Comparison of ENCODE assay signal across 9 cellular contexts in genomic region chr1:67431869-67432578, GRCh38. TPM values are rescaled to one million over a fixed set of nuclear protein-coding genes. Genes with fewer than 3 reads are reported as not detected.
DNase-seq lines count a peak whose midpoint lies in the region; ATAC-seq, FAIRE-seq and TF ChIP-seq lines count a peak whose summit lies in the region.
"Had no signal": no experiment of that assay in that cellular context is flagged by ENCODE, and none has a peak within 500 bp of the region (broad histone marks: within the 10 kb centered on the region; RNA-seq: fewer than 3 reads in every experiment).

No MANE protein-coding gene starts in this region.

- peaks cover 27% of the 10 kb centered on the region for H3K36me3 Mint-ChIP-seq in dendritic cell treated with granulocyte-macrophage colony-stimulating factor and Interleukin-4, amounts not matched to agents 40 ng/mL and 50 ng/mL, for 4 days (ENCODE audit: low read depth)

- DNase-seq in GM18507 (ENCODE audit: extremely low spot score, insufficient read length, low read depth) (no peak), NB4 (ENCODE audit: low read depth) (peak; percentile 57)

- no peaks in the 10 kb centered on the region for H3K27me3 Mint-ChIP-seq in dendritic cell treated with granulocyte-macrophage colony-stimulating factor and Interleukin-4, amounts not matched to agents 40 ng/mL and 50 ng/mL, for 4 days

- H3K79me2 ChIP-seq in parathyroid adenoma, result peaks cover 17% of the 10 kb centered on the region

- peaks cover 51% of the 10 kb centered on the region for H3K4me1 Mint-ChIP-seq in dendritic cell treated with granulocyte-macrophage colony-stimulating factor and Interleukin-4, amounts not matched to agents 40 ng/mL and 50 ng/mL, for 4 days (ENCODE audit: low read depth)

- ATAC-seq in HG02973 (IDR thresholded peaks at IDR 0.05; ENCODE audit: unreplicated experiment) (no peak), esophagus mucosa (no peak), HG03045 (IDR thresholded peaks at IDR 0.05; ENCODE audit: unreplicated experiment) (no peak), HG03439 (IDR thresholded peaks at IDR 0.05; ENCODE audit: unreplicated experiment) (no peak)

- H3K9me3 Mint-ChIP-seq in dendritic cell treated with granulocyte-macrophage colony-stimulating factor and Interleukin-4, amounts not matched to agents 40 ng/mL and 50 ng/mL, for 4 days, result no peaks in the 10 kb centered on the region

- peaks cover 3% of the 10 kb centered on the region for H3K4me1 ChIP-seq in parathyroid adenoma

- peak overlapping the region; percentile 89 for H2AFZ ChIP-seq in parathyroid adenoma

- H3K27ac Mint-ChIP-seq in dendritic cell treated with granulocyte-macrophage colony-stimulating factor and Interleukin-4, amounts not matched to agents 40 ng/mL and 50 ng/mL, for 4 days, result peak overlapping the region; percentile 4

- H3K4me2 ChIP-seq in parathyroid adenoma (ENCODE audit: low read length), result peak overlapping the region; percentile 83

- H3K4me3 Mint-ChIP-seq in dendritic cell treated with granulocyte-macrophage colony-stimulating factor and Interleukin-4, amounts not matched to agents 40 ng/mL and 50 ng/mL, for 4 days, result no peak overlapping the region

- TF ChIP-seq POLR2A in NB4 (IDR thresholded peaks at IDR 0.05; ENCODE audit: extremely low read depth, insufficient read length), result no peak

- H3K9me3 ChIP-seq in parathyroid adenoma (ENCODE audit: control insufficient read depth, low read length), result no peaks in the 10 kb centered on the region

- H3K27ac ChIP-seq in parathyroid adenoma, result peak overlapping the region; percentile 97

- FAIRE-seq in GM18507 (lab: Jason Lieb, UNC), result peak; percentile 33
- FAIRE-seq: TTC549 had no signal

- no peaks in the 10 kb centered on the region for H3K27me3 ChIP-seq in parathyroid adenoma (ENCODE audit: control insufficient read depth, insufficient read depth, low read length)

- intact Hi-C loops in dendritic cell treated with granulocyte-macrophage colony-stimulating factor and Interleukin-4, amounts not matched to agents 40 ng/mL and 50 ng/mL, for 4 days (cut with micrococcal nuclease), result loop anchor here (2.0 to 10.0 kb wide), 3 partner anchors 250 to 501 kb away; partner anchors contain the start of gene SLC35D1

- peak overlapping the region; percentile 84 for H3K4me3 ChIP-seq in NB4 (ENCODE audit: low read depth, low read length)
- H3K4me3 ChIP-seq in parathyroid adenoma (ENCODE audit: low read depth, low read length), result peak overlapping the region; percentile 98

- no peak overlapping the region for H3K9ac ChIP-seq in parathyroid adenoma

- TF ChIP-seq CTCF in NB4 (IDR thresholded peaks at IDR 0.05; ENCODE audit: low read depth, low read length) (no peak), parathyroid adenoma (IDR thresholded peaks at IDR 0.05) (no peak)

- H3K36me3 ChIP-seq in parathyroid adenoma (ENCODE audit: control insufficient read depth, insufficient read depth, low read length), result peaks cover 3% of the 10 kb centered on the region

RNA-seq across cellular contexts. Expression of gene SERBP1, which starts 1.8 kb away (rescaled TPM):
- 225 TPM for total RNA-seq in esophagus mucosa
